Comparison of ENCODE assay signal across 30 cellular contexts in genomic region chr3:25725810-25726209, GRCh38. TPM values are rescaled to one million over a fixed set of nuclear protein-coding genes. Genes with fewer than 3 reads are reported as not detected.
A peak's percentile ranks its signal among the peaks of the same experiment; 100 is the strongest.
DNase-seq lines count a peak whose midpoint lies in the region; ATAC-seq and TF ChIP-seq lines count a peak whose summit lies in the region.
"Had no signal": no experiment of that assay in that cellular context is flagged by ENCODE, and none has a peak within 500 bp of the region (broad histone marks: within the 10 kb centered on the region; RNA-seq: fewer than 3 reads in every experiment).

No MANE protein-coding gene starts in this region.

- TF ChIP-seq CTCF in mesothelial cell of epicardium (IDR thresholded peaks at IDR 0.05; ENCODE audit: unreplicated experiment): no peak

- no peak overlapping the region for H3K4me3 Mint-ChIP-seq in T-helper 17 cell
- no peak overlapping the region for H3K4me3 Mint-ChIP-seq in mesothelial cell of epicardium
- H3K4me3 Mint-ChIP-seq: activated naive CD8-positive, alpha-beta T cell treated with anti-CD3 and anti-CD28 coated beads, Interleukin-2, amount 50 U/mL, for 24 hours; brain; CD4-positive, CD25-positive, alpha-beta regulatory T cell; GM23338; naive thymus-derived CD8-positive, alpha-beta T cell; T-helper 1 cell treated with Interleukin-12 subunit alpha and Interleukin-12 subunit beta and Interleukin-4 antibody, amounts not matched to agents 30 μg/mL and 1 μg/mL, for 36 hours had no signal

- no peak for ATAC-seq in T-helper 17 cell
- ATAC-seq: activated naive CD8-positive, alpha-beta T cell treated with anti-CD3 and anti-CD28 coated beads, Interleukin-2, amount 50 U/mL, for 24 hours; gastroesophageal sphincter; GM23338; naive thymus-derived CD8-positive, alpha-beta T cell had no signal

- H3K27ac Mint-ChIP-seq in T-helper 17 cell (peak overlapping the region; percentile 27), mesothelial cell of epicardium (peak overlapping the region; percentile 22)
- H3K27ac Mint-ChIP-seq: activated naive CD8-positive, alpha-beta T cell treated with anti-CD3 and anti-CD28 coated beads, Interleukin-2, amount 50 U/mL, for 24 hours; brain; GM23338; T-helper 1 cell treated with Interleukin-12 subunit alpha and Interleukin-12 subunit beta and Interleukin-4 antibody, amounts not matched to agents 30 μg/mL and 1 μg/mL, for 36 hours had no signal

- DNase-seq in AG08396 (ENCODE audit: low spot score): peak; percentile 3
- DNase-seq in Ammon's horn (ENCODE audit: low spot score): peak; percentile 15
- no peak for DNase-seq in T-helper 17 cell
- no peak for DNase-seq in mesothelial cell of epicardium (ENCODE audit: low spot score in 2 of 2, unreplicated experiment in 2 of 2)
- no peak for DNase-seq in stimulated activated CD4-positive, alpha-beta T cell treated with anti-CD3 and anti-CD28 coated beads, Interleukin-4, amount 100 ng/mL, for 1 hour
- no peak for DNase-seq in LoVo (ENCODE audit: low spot score)
- DNase-seq in amygdala (lab: John Stamatoyannopoulos, UW): no peak
- DNase-seq: activated CD4-positive, alpha-beta T cell treated with anti-CD3 and anti-CD28 coated beads for 4 hours; activated CD8-positive, alpha-beta memory T cell treated with anti-CD3 and anti-CD28 coated beads, Interleukin-2, amount 50 U/mL, for 4 hours; activated effector memory CD4-positive, alpha-beta T cell treated with Interleukin-2 at 50 U/mL for 16 hours; activated naive CD8-positive, alpha-beta T cell treated with anti-CD3 and anti-CD28 coated beads, Interleukin-2, amount 50 U/mL, for 24 hours; CD4-positive, CD25-positive, alpha-beta regulatory T cell; colonic mucosa; DMS153; effector memory CD4-positive, alpha-beta T cell; hippocampal formation; KG1; left ventricle myocardium inferior; naive thymus-derived CD8-positive, alpha-beta T cell; NCI-H1694; NCI-H526; RPMI8226; stimulated activated CD4-positive, alpha-beta T cell treated with anti-CD3 and anti-CD28 coated beads, Interleukin-12 subunit alpha, Interleukin-12 subunit beta, amount 100 ng/mL, for 4 hours; stomach had no signal

- peaks cover 5% of the 10 kb centered on the region for H3K4me1 Mint-ChIP-seq in T-helper 17 cell
- peaks cover 18% of the 10 kb centered on the region for H3K4me1 Mint-ChIP-seq in mesothelial cell of epicardium
- H3K4me1 Mint-ChIP-seq: activated naive CD8-positive, alpha-beta T cell treated with anti-CD3 and anti-CD28 coated beads, Interleukin-2, amount 50 U/mL, for 24 hours; GM23338 had no signal

- no peaks in the 10 kb centered on the region for H3K9me3 ChIP-seq in T-helper 17 cell (ENCODE audit: control insufficient read depth, low read length, poor library complexity, severe bottlenecking)
- H3K9me3 ChIP-seq: colonic mucosa, esophagus muscularis mucosa, gastroesophageal sphincter, left ventricle myocardium inferior, stomach, tibial nerve had no signal

- H3K27me3 Mint-ChIP-seq in T-helper 17 cell (no peaks in the 10 kb centered on the region), mesothelial cell of epicardium (ENCODE audit: low read depth) (no peaks in the 10 kb centered on the region)
- H3K27me3 Mint-ChIP-seq: activated naive CD8-positive, alpha-beta T cell treated with anti-CD3 and anti-CD28 coated beads, Interleukin-2, amount 50 U/mL, for 24 hours; brain; CD4-positive, CD25-positive, alpha-beta regulatory T cell; naive thymus-derived CD8-positive, alpha-beta T cell had no signal

- peaks cover 3% of the 10 kb centered on the region for H3K9me3 Mint-ChIP-seq in mesothelial cell of epicardium
- H3K9me3 Mint-ChIP-seq: activated naive CD8-positive, alpha-beta T cell treated with anti-CD3 and anti-CD28 coated beads, Interleukin-2, amount 50 U/mL, for 24 hours; brain; CD4-positive, CD25-positive, alpha-beta regulatory T cell; GM23338; naive thymus-derived CD8-positive, alpha-beta T cell; T-helper 1 cell treated with Interleukin-12 subunit alpha and Interleukin-12 subunit beta and Interleukin-4 antibody, amounts not matched to agents 30 μg/mL and 1 μg/mL, for 36 hours had no signal

- H3K36me3 Mint-ChIP-seq in T-helper 17 cell (ENCODE audit: low read depth) (peaks cover 13% of the 10 kb centered on the region), mesothelial cell of epicardium (peaks cover 25% of the 10 kb centered on the region)

RNA-seq across cellular contexts. Expression of gene NGLY1, which starts 57.4 kb away (rescaled TPM):
- total RNA-seq in T-helper 17 cell: 10 to 100 TPM; 65.8 to 67.1 TPM
- 31.5 to 32.7 TPM (median 32.2 TPM) in 3 replicates for total RNA-seq in mesothelial cell of epicardium

Comparison
In these comparisons a context has a peak if more than half of its experiments do, and no peak if none do; other contexts are left out.
1. DNase-seq: peak in AG08396 (single experiment) and Ammon's horn (single experiment); none in T-helper 17 cell (0 of 3), mesothelial cell of epicardium (0 of 2), stimulated activated CD4-positive, alpha-beta T cell treated with anti-CD3 and anti-CD28 coated beads, Interleukin-4, amount 100 ng/mL, for 1 hour (single experiment), LoVo (single experiment) and amygdala (0 of 56).